19 cellular contexts compared by ENCODE assay signal in the genomic region with DNA sequence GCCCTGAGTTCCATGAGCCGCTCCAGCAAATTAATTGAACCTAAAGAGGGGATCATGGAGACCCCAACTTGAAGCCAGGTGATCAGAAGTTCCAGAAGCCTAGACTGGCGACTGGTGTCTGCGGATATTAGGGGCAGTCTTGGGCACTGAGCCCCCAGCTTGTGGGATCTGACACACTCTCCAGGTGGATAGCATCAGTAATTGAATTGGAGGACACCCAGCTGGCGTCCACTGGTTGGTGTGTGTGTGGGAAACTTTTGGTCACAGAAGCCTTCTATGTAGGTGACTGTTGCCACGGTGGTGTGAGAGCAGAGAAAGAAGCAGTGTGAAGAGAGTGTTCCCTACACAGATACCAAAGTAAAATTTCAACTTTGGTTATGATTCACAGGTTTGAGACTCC.
"Had no signal": no experiment of that assay in that cellular context is flagged by ENCODE, and none has a peak within 500 bp of the region (broad histone marks: within the 10 kb centered on the region; RNA-seq: fewer than 3 reads in every experiment).

No MANE protein-coding gene starts in this region.

- DNase-seq: dermis blood vessel endothelial cell; esophagus squamous epithelium; foreskin fibroblast; immature natural killer cell; left ventricle myocardium inferior; lower lobe of right lung; midbrain; pancreas; right cardiac atrium; stimulated activated CD4-positive, alpha-beta T cell treated with anti-CD3 and anti-CD28 coated beads, Interleukin-2, amount 100 ng/mL, for 48 hours; stimulated activated naive CD4-positive, alpha-beta T cell treated with Interleukin-2 at 50 U/mL for 16 hours; tibial artery; uterus had no signal

- H3K4me1 ChIP-seq: esophagus squamous epithelium, gastroesophageal sphincter, left ventricle myocardium inferior, lower lobe of right lung, pancreas, tibial artery, upper lobe of left lung, uterus had no signal

- H3K27me3 ChIP-seq: gastroesophageal sphincter, pancreas, tibial artery, upper lobe of left lung, uterus had no signal

- H3K27ac Mint-ChIP-seq: immature natural killer cell, memory B cell, nephron, progenitor cell of endocrine pancreas had no signal

- H3K4me2 ChIP-seq: smooth muscle cell had no signal

- H3K4me1 Mint-ChIP-seq: immature natural killer cell, memory B cell had no signal

- H3K4me3 Mint-ChIP-seq: immature natural killer cell, memory B cell, nephron had no signal

- H3K4me3 ChIP-seq: esophagus squamous epithelium, gastroesophageal sphincter, left ventricle myocardium inferior, lower lobe of right lung, pancreas, smooth muscle cell, tibial artery, upper lobe of left lung, uterus had no signal

- H3K36me3 ChIP-seq: esophagus squamous epithelium, gastroesophageal sphincter, left ventricle myocardium inferior, lower lobe of right lung, pancreas, tibial artery, upper lobe of left lung, uterus had no signal

- ATAC-seq: gastroesophageal sphincter, lower lobe of right lung, pancreas had no signal

- H3K27ac ChIP-seq: esophagus squamous epithelium, gastroesophageal sphincter, left ventricle myocardium inferior, lower lobe of right lung, pancreas, tibial artery, upper lobe of left lung, uterus had no signal

- H3K9me3 ChIP-seq: esophagus squamous epithelium, lower lobe of right lung, pancreas, uterus had no signal
